In genomic region chr18:3060667-3061580, GRCh38 we compare ENCODE assay signal across 8 cellular contexts. TPM values are rescaled to one million over a fixed set of nuclear protein-coding genes. Genes with fewer than 3 reads are reported as not detected.
DNase-seq lines count a peak whose midpoint lies in the region; ATAC-seq and TF ChIP-seq lines count a peak whose summit lies in the region.

No MANE protein-coding gene starts in this region.

- H3K9me3 ChIP-seq in Peyer's patch: no peaks in the 10 kb centered on the region

- H3K27me3 ChIP-seq in Peyer's patch: no peaks in the 10 kb centered on the region

- DNase-seq in Peyer's patch (peak in 2 of 3 donors; percentile 57 to 68), inferior parietal cortex (ENCODE audit: extremely low spot score) (no peak), NCI-H1105 treated with DMSO at 0.1 percent for 48 hours (lab: John Stamatoyannopoulos, UW) (no peak), cortex of kidney (lab: John Stamatoyannopoulos, UW) (no peak)
- peak; percentile 71 for DNase-seq in central memory CD4-positive, alpha-beta T cell
- peak; percentile 35 to 39 for DNase-seq in stimulated activated CD4-positive, alpha-beta T cell treated with anti-CD3 and anti-CD28 coated beads, Interleukin-12 subunit alpha, Interleukin-12 subunit beta, amount 100 ng/mL, for 24 hours (ENCODE audit: low read depth in 2 of 2)

- peaks cover 0 to 21% (median 3%) of the 10 kb centered on the region in 4 donors for H3K4me1 ChIP-seq in Peyer's patch

- TF ChIP-seq CTCF in Peyer's patch (IDR thresholded peaks at IDR 0.05): no peak

- no peak for TF ChIP-seq POLR2A in Peyer's patch (IDR thresholded peaks at IDR 0.05)

- no peak overlapping the region for H3K4me3 ChIP-seq in Peyer's patch

- peak overlapping the region; percentile 67 to 80 (median 77) for H3K27ac ChIP-seq in Peyer's patch

- ATAC-seq in GM18498 (IDR thresholded peaks at IDR 0.05; ENCODE audit: unreplicated experiment) (peak; percentile 74), GM21360 (IDR thresholded peaks at IDR 0.05; ENCODE audit: unreplicated experiment) (no peak)

- H3K36me3 ChIP-seq in Peyer's patch: no peaks in the 10 kb centered on the region

RNA-seq across cellular contexts. Expression of gene LPIN2, which starts 48.0 kb away (rescaled TPM):
- 100 to 1,000 TPM in 3 of 4 donors, 10 to 100 TPM in 1; 29.7 to 178 (median 133) TPM for total RNA-seq in Peyer's patch

Comparison
In these comparisons a context has a peak if more than half of its experiments do, and no peak if none do; other contexts are left out.
1. DNase-seq: peak in Peyer's patch (2 of 3), central memory CD4-positive, alpha-beta T cell (single experiment) and stimulated activated CD4-positive, alpha-beta T cell treated with anti-CD3 and anti-CD28 coated beads, Interleukin-12 subunit alpha, Interleukin-12 subunit beta, amount 100 ng/mL, for 24 hours (2 of 2); none in inferior parietal cortex (single experiment), NCI-H1105 treated with DMSO at 0.1 percent for 48 hours (single experiment) and cortex of kidney (single experiment).